Comparison of ENCODE assay signal across 9 cellular contexts in genomic region chr14:36105401-36105800, GRCh38.
DNase-seq lines count a peak whose midpoint lies in the region; ATAC-seq, FAIRE-seq and TF ChIP-seq lines count a peak whose summit lies in the region.
"Had no signal": no experiment of that assay in that cellular context is flagged by ENCODE, and none has a peak within 500 bp of the region (broad histone marks: within the 10 kb centered on the region; RNA-seq: fewer than 3 reads in every experiment).

No MANE protein-coding gene starts in this region.

- no peak overlapping the region for H3K4me3 Mint-ChIP-seq in osteocyte (ENCODE audit: unreplicated experiment)
- H3K4me3 Mint-ChIP-seq: activated naive CD4-positive, alpha-beta T cell treated with anti-CD3 and anti-CD28 coated beads, Interleukin-2, amount 10 ng/mL, durations not matched to agents 7 days and 5 days had no signal

- H3K27ac ChIP-seq in GM23248 (no peak overlapping the region), K562 (ENCODE audit: extremely low read depth, low read depth, low read length) (no peak overlapping the region)
- H3K27ac ChIP-seq: parathyroid adenoma had no signal

- TF ChIP-seq EP300 in K562 (IDR thresholded peaks at IDR 0.05; ENCODE audit: low read length) = no peak

- POLR2A ChIA-PET in K562 (lab: Yijun Ruan, JAX) = interaction anchor here (0.7 kb wide), 2 partner anchors 194 to 289 kb away, joined by 3 to 5 read pairs; no protein-coding TSS in a partner anchor

- TF ChIP-seq CTCF in K562 (IDR thresholded peaks at IDR 0.05 in 2 of 3, conservative IDR thresholded peaks at IDR 0.05 in 1 of 3; ENCODE audit: insufficient read depth in 2 of 3, low read depth in 1 of 3, low read length in 3 of 3) (peak in 2 of 3 experiments; percentile 22 to 23; a peak in 1 of 6 replicates), osteocyte (IDR thresholded peaks at IDR 0.05) (peak; percentile 20), BE2C (IDR thresholded peaks at IDR 0.05; ENCODE audit: low read depth, low read length) (no peak)

- H3K4me1 ChIP-seq in GM23248 (ENCODE audit: insufficient read depth) (no peaks in the 10 kb centered on the region), K562 (replicated peaks in 1 of 2; ENCODE audit: control insufficient read depth in 2 of 2, insufficient read depth in 2 of 2, low read length in 2 of 2) (no peaks in the 10 kb centered on the region), BE2C (no peaks in the 10 kb centered on the region)
- H3K4me1 ChIP-seq: parathyroid adenoma had no signal

- no peak for FAIRE-seq in K562 (lab: Jason Lieb, UNC)

- H3K9me1 ChIP-seq in K562 (ENCODE audit: control insufficient read depth, insufficient read depth, low read length) = no peaks in the 10 kb centered on the region

- H3K4me2 ChIP-seq in GM23248 (ENCODE audit: unreplicated experiment) (no peak overlapping the region), K562 (ENCODE audit: insufficient read depth, low read length) (no peak overlapping the region)

- DNase-seq in GM23248 (peak; percentile 8), NCI-H146 (lab: John Stamatoyannopoulos, UW) (peak; percentile 37), K562 (ENCODE audit: extremely low read depth in 1 of 4, low spot score in 3 of 4) (peak in 2 of 4 experiments; percentile 6 to 9), osteocyte (ENCODE audit: extremely low spot score, unreplicated experiment) (no peak), BE2C (no peak), HuH-7.5 (ENCODE audit: low spot score) (no peak)
- DNase-seq: activated naive CD4-positive, alpha-beta T cell treated with anti-CD3 and anti-CD28 coated beads, Interleukin-2, amount 10 ng/mL, durations not matched to agents 7 days and 5 days had no signal

- in situ Hi-C loops in GM23248 (cut with MboI) = no loop called here
- in situ Hi-C loops in K562 (cut with MboI) = no loop called here

- TF ChIP-seq POLR2A in K562 (conservative IDR thresholded peaks at IDR 0.05) = no peak

- H3K79me2 ChIP-seq in GM23248 (ENCODE audit: insufficient read depth) = no peaks in the 10 kb centered on the region
- no peaks in the 10 kb centered on the region for H3K79me2 ChIP-seq in K562 (ENCODE audit: control insufficient read depth, insufficient read depth, low read length)
- H3K79me2 ChIP-seq: parathyroid adenoma had no signal

- H3K9me3 ChIP-seq in GM23248 (ENCODE audit: low read depth) = no peaks in the 10 kb centered on the region
- no peaks in the 10 kb centered on the region for H3K9me3 ChIP-seq in K562 (replicated peaks; ENCODE audit: control insufficient read depth, insufficient read depth, low read depth, low read length)
- H3K9me3 ChIP-seq in BE2C = no peaks in the 10 kb centered on the region

- no peak overlapping the region for H3K9ac ChIP-seq in GM23248
- H3K9ac ChIP-seq in K562 (ENCODE audit: insufficient read depth in 1 of 2, low read depth in 2 of 2, low read length in 2 of 2) = no peak overlapping the region
- H3K9ac ChIP-seq: parathyroid adenoma had no signal

- H3K36me3 Mint-ChIP-seq in osteocyte (ENCODE audit: unreplicated experiment) = no peaks in the 10 kb centered on the region
- H3K36me3 Mint-ChIP-seq: activated naive CD4-positive, alpha-beta T cell treated with anti-CD3 and anti-CD28 coated beads, Interleukin-2, amount 10 ng/mL, durations not matched to agents 7 days and 5 days had no signal

- no peaks in the 10 kb centered on the region for H3K9me2 ChIP-seq in GM23248 (ENCODE audit: insufficient read depth)

- TF ChIP-seq RAD21 in K562 (CRISPR knock-in tag; conservative IDR thresholded peaks at IDR 0.05 in 1 of 2, IDR thresholded peaks at IDR 0.05 in 1 of 2) = peak in 1 of 2 experiments; percentile 52; a peak in 2 of 4 replicates

- 0% methylated on average over 1 of the region's 1 CpG for WGBS in GM23248 (ENCODE audit: low coverage in 1 of 2, low lambda C conversion rate in 2 of 2, missing lambda C conversion rate in 2 of 2), 2 experiments
- 0% methylated on average over 1 of the region's 1 CpG for WGBS in K562 (ENCODE audit: insufficient coverage, low coverage, missing lambda C conversion rate)

- H2AFZ ChIP-seq in GM23248 = no peak overlapping the region
- H2AFZ ChIP-seq in K562 (ENCODE audit: low read depth, low read length) = no peak overlapping the region
- H2AFZ ChIP-seq: parathyroid adenoma had no signal

- H4K20me1 ChIP-seq in GM23248 (ENCODE audit: insufficient read depth) (no peaks in the 10 kb centered on the region), K562 (replicated peaks; ENCODE audit: control insufficient read depth, insufficient read depth, low read length) (no peaks in the 10 kb centered on the region)

- no peaks in the 10 kb centered on the region for H3K36me3 ChIP-seq in GM23248 (ENCODE audit: low read depth)
- no peaks in the 10 kb centered on the region for H3K36me3 ChIP-seq in K562 (ENCODE audit: control insufficient read depth, insufficient read depth, low read length)
- no peaks in the 10 kb centered on the region for H3K36me3 ChIP-seq in BE2C

- H3K9me3 Mint-ChIP-seq in osteocyte (ENCODE audit: unreplicated experiment) = no peaks in the 10 kb centered on the region
- H3K9me3 Mint-ChIP-seq: activated naive CD4-positive, alpha-beta T cell treated with anti-CD3 and anti-CD28 coated beads, Interleukin-2, amount 10 ng/mL, durations not matched to agents 7 days and 5 days had no signal

- no peaks in the 10 kb centered on the region for H3K4me1 Mint-ChIP-seq in osteocyte (ENCODE audit: unreplicated experiment)
- H3K4me1 Mint-ChIP-seq: activated naive CD4-positive, alpha-beta T cell treated with anti-CD3 and anti-CD28 coated beads, Interleukin-2, amount 10 ng/mL, durations not matched to agents 7 days and 5 days had no signal

- ATAC-seq in K562 (0 out of 3 replicates have a peak, but pooled peaks have one; percentile 42), GM21423 (IDR thresholded peaks at IDR 0.05; ENCODE audit: unreplicated experiment) (no peak)

- H3F3A ChIP-seq in GM23248 (ENCODE audit: insufficient read depth) = no peaks in the 10 kb centered on the region

- H3K4me3 ChIP-seq in GM23248 (no peak overlapping the region), K562 (no peak overlapping the region), BE2C (ENCODE audit: low read depth, low read length) (no peak overlapping the region)

- H3K27me3 ChIP-seq in GM23248 (replicated peaks; ENCODE audit: insufficient read depth) = peaks cover 25% of the 10 kb centered on the region
- peaks cover 0 to 4% of the 10 kb centered on the region in 2 experiments; a peak in 2 of 5 replicates for H3K27me3 ChIP-seq in K562 (ENCODE audit: control insufficient read depth in 2 of 2, insufficient read depth in 2 of 2, low read length in 2 of 2)
- H3K27me3 ChIP-seq in BE2C = peaks cover 61% of the 10 kb centered on the region

- no peak overlapping the region for H3K27ac Mint-ChIP-seq in osteocyte (ENCODE audit: unreplicated experiment)
- H3K27ac Mint-ChIP-seq: activated naive CD4-positive, alpha-beta T cell treated with anti-CD3 and anti-CD28 coated beads, Interleukin-2, amount 10 ng/mL, durations not matched to agents 7 days and 5 days had no signal

- intact Hi-C loops in K562 (cut with micrococcal nuclease) = no loop called here

- BruUV-seq in K562 (replicated peaks; lab: Mats Ljungman, UMichigan) = no TSS peak

- peaks cover 63% of the 10 kb centered on the region for H3K27me3 Mint-ChIP-seq in osteocyte (ENCODE audit: unreplicated experiment)

- CTCF ChIA-PET in K562 (lab: Yijun Ruan, JAX; ENCODE audit: low intra/inter-chr PET ratio) = interaction anchor here (1.2 kb wide), 1 partner anchor 269 kb away, joined by 3 read pairs; no protein-coding TSS in a partner anchor

TF ChIP-seq in K562, 482 proteins besides CTCF, POLR2A, EP300 and RAD21:
- no peak for TF ChIP-seq CREB1 (IDR thresholded peaks at IDR 0.05)
- TF ChIP-seq CREB1 (CRISPR knock-in tag; IDR thresholded peaks at IDR 0.05) = no peak
- no peak for TF ChIP-seq ZBTB1 (CRISPR knock-in tag; IDR thresholded peaks at IDR 0.05; ENCODE audit: borderline replicate concordance, low read depth)
- no peak for TF ChIP-seq FOXM1 (IDR thresholded peaks at IDR 0.05; ENCODE audit: low read depth)
- TF ChIP-seq FOXM1 (CRISPR knock-in tag; IDR thresholded peaks at IDR 0.05; ENCODE audit: low read depth) = no peak
- TF ChIP-seq TRIM24 (IDR thresholded peaks at IDR 0.05) = no peak
- TF ChIP-seq NR4A1 (CRISPR knock-in tag; IDR thresholded peaks at IDR 0.05) = no peak
- no peak for TF ChIP-seq NR4A1 (tag; IDR thresholded peaks at IDR 0.05)
- TF ChIP-seq YBX1 (IDR thresholded peaks at IDR 0.05) = no peak
- no peak for TF ChIP-seq ZNF551 (CRISPR knock-in tag; IDR thresholded peaks at IDR 0.05)
- no peak for TF ChIP-seq ZNF354B (CRISPR knock-in tag; IDR thresholded peaks at IDR 0.05)
- TF ChIP-seq ZNF584 (CRISPR knock-in tag; IDR thresholded peaks at IDR 0.05; ENCODE audit: low read depth) = no peak
- no peak for TF ChIP-seq BMI1 (IDR thresholded peaks at IDR 0.05; ENCODE audit: low read length)
- TF ChIP-seq TBL1XR1 (IDR thresholded peaks at IDR 0.05; ENCODE audit: low read length in 2 of 2) = no peak
- no peak for TF ChIP-seq KLF1 (tag; IDR thresholded peaks at IDR 0.05)
- TF ChIP-seq GTF2E2 (tag; IDR thresholded peaks at IDR 0.05) = no peak
- no peak for TF ChIP-seq PTRF (tag; IDR thresholded peaks at IDR 0.05)
- TF ChIP-seq SAFB2 (IDR thresholded peaks at IDR 0.05; ENCODE audit: borderline replicate concordance, low read depth, low read length, severe bottlenecking) = no peak
- TF ChIP-seq BCLAF1 (IDR thresholded peaks at IDR 0.05; ENCODE audit: borderline replicate concordance in 1 of 2, control insufficient read depth in 1 of 2, low read depth in 2 of 2, low read length in 1 of 2) = no peak

Comparison
In these comparisons a context has a peak if more than half of its experiments do, and no peak if none do; other contexts are left out.
1. DNase-seq: peak in GM23248 (single experiment) and NCI-H146 (single experiment); none in osteocyte (single experiment), BE2C (single experiment) and HuH-7.5 (single experiment).